17 cellular contexts compared by ENCODE assay signal in genomic region chr10:126917975-126918908, GRCh38. TPM values are rescaled to one million over a fixed set of nuclear protein-coding genes. Genes with fewer than 3 reads are reported as not detected.
DNase-seq lines count a peak whose midpoint lies in the region; ATAC-seq and TF ChIP-seq lines count a peak whose summit lies in the region.
"Had no signal": no experiment of that assay in that cellular context is flagged by ENCODE, and none has a peak within 500 bp of the region (broad histone marks: within the 10 kb centered on the region; RNA-seq: fewer than 3 reads in every experiment).

No MANE protein-coding gene starts in this region.

- H3K27ac ChIP-seq in HEK293 (ENCODE audit: extremely low read depth, low read depth, low read length) (no peak overlapping the region), angular gyrus (ENCODE audit: low read depth, low read length) (peak overlapping the region; percentile 70)

- no peak overlapping the region for H3K4me3 Mint-ChIP-seq in activated T-helper 17 cell treated with anti-CD3 and anti-CD28 coated beads, Interleukin-2, amount 50 U/mL, for 72 hours
- H3K4me3 Mint-ChIP-seq in osteocyte (ENCODE audit: unreplicated experiment), result no peak overlapping the region
- H3K4me3 Mint-ChIP-seq: activated CD4-positive, alpha-beta T cell treated with anti-CD3 and anti-CD28 coated beads for 36 hours; effector memory CD8-positive, alpha-beta T cell; HFFc6; stimulated activated naive CD8-positive, alpha-beta T cell treated with anti-CD3 and anti-CD28 coated beads, Interleukin-15, amount 100 ng/mL, for 72 hours had no signal

- ATAC-seq in activated T-helper 17 cell treated with anti-CD3 and anti-CD28 coated beads, Interleukin-2, amount 50 U/mL, for 72 hours (replicated peaks), result no peak
- ATAC-seq: activated CD4-positive, alpha-beta T cell treated with anti-CD3 and anti-CD28 coated beads for 36 hours; activated naive CD4-positive, alpha-beta T cell treated with anti-CD3 and anti-CD28 coated beads, Interleukin-2, amount 50 U/mL, for 72 hours; effector memory CD8-positive, alpha-beta T cell; stimulated activated naive CD8-positive, alpha-beta T cell treated with anti-CD3 and anti-CD28 coated beads, Interleukin-15, amount 100 ng/mL, for 72 hours had no signal

- TF ChIP-seq CTCF in HEK293 (tag by site-specific recombination; IDR thresholded peaks at IDR 0.05), result no peak
- no peak for TF ChIP-seq CTCF in osteocyte (IDR thresholded peaks at IDR 0.05)

- CTCF ChIA-PET in HEK293 (lab: Yijun Ruan, JAX), result interaction anchor here (0.7 kb wide), 1 partner anchor 915 kb away, joined by 5 read pairs; no protein-coding TSS in a partner anchor

- no peaks in the 10 kb centered on the region for H3K9me3 ChIP-seq in HEK293 (ENCODE audit: control insufficient read depth, insufficient read depth, low read depth, low read length)
- H3K9me3 ChIP-seq: BE2C had no signal

- H3K36me3 ChIP-seq in HEK293 (ENCODE audit: control insufficient read depth in 2 of 2, insufficient read depth in 1 of 2, low read length in 2 of 2), result peaks cover 0 to 5% of the 10 kb centered on the region in 2 experiments; a peak in 2 of 3 replicates
- H3K36me3 ChIP-seq: BE2C had no signal

- H3K27me3 Mint-ChIP-seq in activated T-helper 17 cell treated with anti-CD3 and anti-CD28 coated beads, Interleukin-2, amount 50 U/mL, for 72 hours, result no peaks in the 10 kb centered on the region
- H3K27me3 Mint-ChIP-seq in osteocyte (ENCODE audit: unreplicated experiment), result no peaks in the 10 kb centered on the region
- H3K27me3 Mint-ChIP-seq: activated CD4-positive, alpha-beta T cell treated with anti-CD3 and anti-CD28 coated beads for 36 hours; effector memory CD8-positive, alpha-beta T cell; stimulated activated naive CD8-positive, alpha-beta T cell treated with anti-CD3 and anti-CD28 coated beads, Interleukin-15, amount 100 ng/mL, for 72 hours had no signal

- peaks cover 7% of the 10 kb centered on the region for H3K9me3 Mint-ChIP-seq in activated T-helper 17 cell treated with anti-CD3 and anti-CD28 coated beads, Interleukin-2, amount 50 U/mL, for 72 hours
- peaks cover 4% of the 10 kb centered on the region for H3K9me3 Mint-ChIP-seq in osteocyte (ENCODE audit: unreplicated experiment)
- H3K9me3 Mint-ChIP-seq: HFFc6 had no signal

- no peak overlapping the region for H3K27ac Mint-ChIP-seq in activated T-helper 17 cell treated with anti-CD3 and anti-CD28 coated beads, Interleukin-2, amount 50 U/mL, for 72 hours
- H3K27ac Mint-ChIP-seq in osteocyte (ENCODE audit: unreplicated experiment), result no peak overlapping the region
- H3K27ac Mint-ChIP-seq: activated CD4-positive, alpha-beta T cell treated with anti-CD3 and anti-CD28 coated beads for 36 hours; activated naive CD4-positive, alpha-beta T cell treated with anti-CD3 and anti-CD28 coated beads, Interleukin-2, amount 50 U/mL, for 72 hours; effector memory CD8-positive, alpha-beta T cell; HFFc6 had no signal

- DNase-seq in kidney tubule cell (ENCODE audit: low spot score) (peak; percentile 60), renal cortical epithelial cell (ENCODE audit: low read depth) (peak; percentile 61), osteocyte (ENCODE audit: extremely low spot score, unreplicated experiment) (no peak)
- DNase-seq in activated CD4-positive, alpha-beta T cell treated with anti-CD3 and anti-CD28 coated beads, Interleukin-2, amount 50 U/mL, for 48 hours, result no peak
- DNase-seq: activated CD4-positive, alpha-beta T cell treated with anti-CD3 and anti-CD28 coated beads for 36 hours; BE2C; DMS 273 treated with DMSO at 0.1 percent for 48 hours; effector memory CD8-positive, alpha-beta T cell; HFFc6; KBM-7; NCI-H1048; NCI-H2227 treated with DMSO at 0.1 percent for 48 hours; stimulated activated naive CD8-positive, alpha-beta T cell treated with anti-CD3 and anti-CD28 coated beads, Interleukin-15, amount 100 ng/mL, for 72 hours had no signal

- POLR2A ChIA-PET in HEK293 (lab: Yijun Ruan, JAX), result no interaction called here

- H3K36me3 Mint-ChIP-seq in activated T-helper 17 cell treated with anti-CD3 and anti-CD28 coated beads, Interleukin-2, amount 50 U/mL, for 72 hours (ENCODE audit: low read depth), result no peaks in the 10 kb centered on the region
- peaks cover 6% of the 10 kb centered on the region for H3K36me3 Mint-ChIP-seq in osteocyte (ENCODE audit: unreplicated experiment)

- H3K4me3 ChIP-seq in HEK293 (ENCODE audit: low read depth, low read length), result no peak overlapping the region

- no peaks in the 10 kb centered on the region for H3K4me1 Mint-ChIP-seq in activated T-helper 17 cell treated with anti-CD3 and anti-CD28 coated beads, Interleukin-2, amount 50 U/mL, for 72 hours
- peaks cover 12% of the 10 kb centered on the region for H3K4me1 Mint-ChIP-seq in osteocyte (ENCODE audit: unreplicated experiment)
- H3K4me1 Mint-ChIP-seq: activated CD4-positive, alpha-beta T cell treated with anti-CD3 and anti-CD28 coated beads for 36 hours; stimulated activated naive CD8-positive, alpha-beta T cell treated with anti-CD3 and anti-CD28 coated beads, Interleukin-15, amount 100 ng/mL, for 72 hours had no signal

- no peaks in the 10 kb centered on the region for H3K4me1 ChIP-seq in HEK293 (ENCODE audit: control insufficient read depth, insufficient read depth, low read length)
- H3K4me1 ChIP-seq: BE2C had no signal

TF ChIP-seq in HEK293, 187 proteins besides CTCF, POLR2A, EP300 and RAD21:
- TF ChIP-seq ZIC2 (tag by site-specific recombination; IDR thresholded peaks at IDR 0.05), result peak; percentile 66
- no peak for TF ChIP-seq SETDB1 (IDR thresholded peaks at IDR 0.05; ENCODE audit: insufficient read length, low read length)
- TF ChIP-seq HOXC10 (CRISPR knock-in tag; IDR thresholded peaks at IDR 0.05), result no peak
- no peak for TF ChIP-seq ZNF510 (tag by site-specific recombination; IDR thresholded peaks at IDR 0.05; ENCODE audit: insufficient replicate concordance)

RNA-seq across cellular contexts. Expression of gene DOCK1, which starts 13.0 kb away (rescaled TPM):
- 68.1 and 108 TPM in 2 replicates for total RNA-seq in renal cortical epithelial cell
- under 1 TPM; 0.34 to 0.67 TPM for total RNA-seq in activated T-helper 17 cell treated with anti-CD3 and anti-CD28 coated beads, Interleukin-2, amount 50 U/mL, for 72 hours
- total RNA-seq in osteocyte, result 66.3 and 68.7 TPM in 2 replicates

Comparison
In these comparisons a context has a peak if more than half of its experiments do, and no peak if none do; other contexts are left out.
1. DNase-seq: peak in kidney tubule cell (single experiment) and renal cortical epithelial cell (single experiment); none in activated CD4-positive, alpha-beta T cell treated with anti-CD3 and anti-CD28 coated beads, Interleukin-2, amount 50 U/mL, for 48 hours (0 of 2) and osteocyte (single experiment).
2. RNA of gene DOCK1, which starts 13.0 kb away (total RNA-seq): 68.1 to 108 TPM in renal cortical epithelial cell and 66.3 to 68.7 TPM in osteocyte; 0.34 to 0.67 TPM in activated T-helper 17 cell treated with anti-CD3 and anti-CD28 coated beads, Interleukin-2, amount 50 U/mL, for 72 hours; every median in the first group is over 10 times any median in the second.